16 cellular contexts compared by ENCODE assay signal in genomic region chr10:116721991-116722392, GRCh38. TPM values are rescaled to one million over a fixed set of nuclear protein-coding genes. Genes with fewer than 3 reads are reported as not detected.
A peak's percentile ranks its signal among the peaks of the same experiment; 100 is the strongest.
DNase-seq lines count a peak whose midpoint lies in the region; FAIRE-seq and TF ChIP-seq lines count a peak whose summit lies in the region.
"Had no signal": no experiment of that assay in that cellular context is flagged by ENCODE, and none has a peak within 500 bp of the region (broad histone marks: within the 10 kb centered on the region; RNA-seq: fewer than 3 reads in every experiment).

No MANE protein-coding gene starts in this region.

- peak overlapping the region in 1 of 5 donors; percentile 2 for H3K9ac ChIP-seq in subcutaneous abdominal adipose tissue (ENCODE audit: low read length in 5 of 5)
- H3K9ac ChIP-seq: KMS-11 had no signal

- no peak for FAIRE-seq in frontal cortex (lab: Jason Lieb, UNC)

- POLR2A ChIA-PET in activated CD4-positive, alpha-beta T cell treated with anti-CD3 and anti-CD28 coated beads, Interleukin-2, amount 10 ng/mL, durations not matched to agents 7 days and 5 days (lab: Charles Lee): no interaction called here

- in situ Hi-C loops in brain microvascular endothelial cell (cut with HindIII; ENCODE audit: low pct_ligation_motif_present, low sequenced_read_pairs): no loop called here

- peaks cover 33% of the 10 kb centered on the region for H3K4me1 Mint-ChIP-seq in activated CD4-positive, alpha-beta T cell treated with anti-CD3 and anti-CD28 coated beads, Interleukin-2, amount 10 ng/mL, durations not matched to agents 7 days and 5 days
- H3K4me1 Mint-ChIP-seq in mesothelial cell of epicardium: peaks cover 35% of the 10 kb centered on the region

- no peaks in the 10 kb centered on the region for H3K9me3 Mint-ChIP-seq in activated CD4-positive, alpha-beta T cell treated with anti-CD3 and anti-CD28 coated beads, Interleukin-2, amount 10 ng/mL, durations not matched to agents 7 days and 5 days
- no peaks in the 10 kb centered on the region for H3K9me3 Mint-ChIP-seq in mesothelial cell of epicardium
- H3K9me3 Mint-ChIP-seq: CD4-positive, alpha-beta T cell had no signal

- no peak for DNase-seq in activated CD4-positive, alpha-beta T cell treated with anti-CD3 and anti-CD28 coated beads, Interleukin-2, amount 10 ng/mL, durations not matched to agents 7 days and 5 days
- DNase-seq in activated CD4-positive, alpha-beta T cell treated with anti-CD3 and anti-CD28 coated beads, Interleukin-2, amount 50 U/mL, for 1 hour: no peak
- peak; percentile 45 for DNase-seq in brain microvascular endothelial cell
- DNase-seq in mesothelial cell of epicardium (ENCODE audit: low spot score in 2 of 2, unreplicated experiment in 2 of 2): no peak
- no peak for DNase-seq in anterior cingulate cortex (lab: John Stamatoyannopoulos, UW)
- DNase-seq in frontal cortex (ENCODE audit: low spot score in 2 of 2): no peak
- no peak for DNase-seq in activated CD4-positive, alpha-beta T cell treated with anti-CD3 and anti-CD28 coated beads for 4 hours
- DNase-seq: 8988T; body of pancreas; CD4-positive, alpha-beta T cell; GDM1; NCI-H446 treated with DMSO at 0.1 percent for 48 hours; stimulated activated CD4-positive, alpha-beta T cell treated with anti-CD3 and anti-CD28 coated beads, Interleukin-12 subunit alpha, Interleukin-12 subunit beta, amount 100 ng/mL, for 4 hours; substantia nigra had no signal

- H3K27me3 ChIP-seq in brain microvascular endothelial cell (replicated peaks): no peaks in the 10 kb centered on the region
- H3K27me3 ChIP-seq in subcutaneous abdominal adipose tissue (ENCODE audit: control insufficient read depth in 5 of 5, insufficient read depth in 4 of 5, low read length in 5 of 5): no peaks in the 10 kb centered on the region
- H3K27me3 ChIP-seq: body of pancreas had no signal

- peaks cover 81% of the 10 kb centered on the region for H3K27me3 Mint-ChIP-seq in activated CD4-positive, alpha-beta T cell treated with anti-CD3 and anti-CD28 coated beads, Interleukin-2, amount 10 ng/mL, durations not matched to agents 7 days and 5 days
- H3K27me3 Mint-ChIP-seq in mesothelial cell of epicardium (ENCODE audit: low read depth): no peaks in the 10 kb centered on the region

- peaks cover 0 to 85% (median 61%) of the 10 kb centered on the region in 5 donors for H3K4me1 ChIP-seq in subcutaneous abdominal adipose tissue (ENCODE audit: control insufficient read depth in 5 of 5, insufficient read depth in 5 of 5, low read length in 5 of 5)

- H3K36me3 ChIP-seq in brain microvascular endothelial cell (replicated peaks) (no peaks in the 10 kb centered on the region), subcutaneous abdominal adipose tissue (ENCODE audit: control insufficient read depth in 5 of 5, insufficient read depth in 5 of 5, low read length in 5 of 5) (no peaks in the 10 kb centered on the region)

- H3K27ac Mint-ChIP-seq in activated CD4-positive, alpha-beta T cell treated with anti-CD3 and anti-CD28 coated beads, Interleukin-2, amount 10 ng/mL, durations not matched to agents 7 days and 5 days: peak overlapping the region; percentile 9
- peak overlapping the region; percentile 63 for H3K27ac Mint-ChIP-seq in mesothelial cell of epicardium
- H3K27ac Mint-ChIP-seq: CD4-positive, alpha-beta T cell had no signal

- no peaks in the 10 kb centered on the region for H3K9me3 ChIP-seq in subcutaneous abdominal adipose tissue (ENCODE audit: control insufficient read depth in 5 of 5, low read length in 5 of 5)
- H3K9me3 ChIP-seq: body of pancreas had no signal

- CTCF ChIA-PET in activated CD4-positive, alpha-beta T cell treated with anti-CD3 and anti-CD28 coated beads, Interleukin-2, amount 10 ng/mL, durations not matched to agents 7 days and 5 days (lab: Charles Lee): no interaction called here

- no peaks in the 10 kb centered on the region for H3K36me3 Mint-ChIP-seq in activated CD4-positive, alpha-beta T cell treated with anti-CD3 and anti-CD28 coated beads, Interleukin-2, amount 10 ng/mL, durations not matched to agents 7 days and 5 days (ENCODE audit: low read depth)
- H3K36me3 Mint-ChIP-seq in mesothelial cell of epicardium: no peaks in the 10 kb centered on the region

- TF ChIP-seq CTCF in brain microvascular endothelial cell (IDR thresholded peaks at IDR 0.05; ENCODE audit: low read depth, low read length, missing control alignments): no peak
- no peak for TF ChIP-seq CTCF in mesothelial cell of epicardium (IDR thresholded peaks at IDR 0.05; ENCODE audit: unreplicated experiment)

- no peak overlapping the region for H3K27ac ChIP-seq in brain microvascular endothelial cell
- H3K27ac ChIP-seq in subcutaneous abdominal adipose tissue (ENCODE audit: low read depth, low read length): peak overlapping the region; percentile 38
- H3K27ac ChIP-seq: body of pancreas, KMS-11 had no signal

- H3K4me3 Mint-ChIP-seq in activated CD4-positive, alpha-beta T cell treated with anti-CD3 and anti-CD28 coated beads, Interleukin-2, amount 10 ng/mL, durations not matched to agents 7 days and 5 days: no peak overlapping the region
- no peak overlapping the region for H3K4me3 Mint-ChIP-seq in mesothelial cell of epicardium
- H3K4me3 Mint-ChIP-seq: CD4-positive, alpha-beta T cell had no signal

- H3K4me3 ChIP-seq in brain microvascular endothelial cell (ENCODE audit: low read depth, low read length): no peak overlapping the region
- no peak overlapping the region for H3K4me3 ChIP-seq in subcutaneous abdominal adipose tissue (ENCODE audit: low read depth in 1 of 5, low read length in 5 of 5)
- H3K4me3 ChIP-seq: body of pancreas had no signal

RNA-seq across cellular contexts. Expression of gene HSPA12A, which starts 20.4 kb away (rescaled TPM):
- total RNA-seq in activated CD4-positive, alpha-beta T cell treated with anti-CD3 and anti-CD28 coated beads, Interleukin-2, amount 10 ng/mL, durations not matched to agents 7 days and 5 days: under 1 TPM in 1 of 2 experiments, not detected in 1; 0.08 TPM
- total RNA-seq in mesothelial cell of epicardium (10.7 to 13.7 TPM (median 11.8 TPM) in 3 replicates), frontal cortex (33.0 TPM)

Comparison
In these comparisons a context has a peak if more than half of its experiments do, and no peak if none do; other contexts are left out.
1. RNA of gene HSPA12A, which starts 20.4 kb away (total RNA-seq): 33.0 TPM in frontal cortex (single experiment) and 10.7 to 13.7 TPM in mesothelial cell of epicardium; 0.08 TPM in activated CD4-positive, alpha-beta T cell treated with anti-CD3 and anti-CD28 coated beads, Interleukin-2, amount 10 ng/mL, durations not matched to agents 7 days and 5 days; every median in the first group is over 10 times any median in the second.